Comparison of ENCODE assay signal across 8 cellular contexts in the genomic region with DNA sequence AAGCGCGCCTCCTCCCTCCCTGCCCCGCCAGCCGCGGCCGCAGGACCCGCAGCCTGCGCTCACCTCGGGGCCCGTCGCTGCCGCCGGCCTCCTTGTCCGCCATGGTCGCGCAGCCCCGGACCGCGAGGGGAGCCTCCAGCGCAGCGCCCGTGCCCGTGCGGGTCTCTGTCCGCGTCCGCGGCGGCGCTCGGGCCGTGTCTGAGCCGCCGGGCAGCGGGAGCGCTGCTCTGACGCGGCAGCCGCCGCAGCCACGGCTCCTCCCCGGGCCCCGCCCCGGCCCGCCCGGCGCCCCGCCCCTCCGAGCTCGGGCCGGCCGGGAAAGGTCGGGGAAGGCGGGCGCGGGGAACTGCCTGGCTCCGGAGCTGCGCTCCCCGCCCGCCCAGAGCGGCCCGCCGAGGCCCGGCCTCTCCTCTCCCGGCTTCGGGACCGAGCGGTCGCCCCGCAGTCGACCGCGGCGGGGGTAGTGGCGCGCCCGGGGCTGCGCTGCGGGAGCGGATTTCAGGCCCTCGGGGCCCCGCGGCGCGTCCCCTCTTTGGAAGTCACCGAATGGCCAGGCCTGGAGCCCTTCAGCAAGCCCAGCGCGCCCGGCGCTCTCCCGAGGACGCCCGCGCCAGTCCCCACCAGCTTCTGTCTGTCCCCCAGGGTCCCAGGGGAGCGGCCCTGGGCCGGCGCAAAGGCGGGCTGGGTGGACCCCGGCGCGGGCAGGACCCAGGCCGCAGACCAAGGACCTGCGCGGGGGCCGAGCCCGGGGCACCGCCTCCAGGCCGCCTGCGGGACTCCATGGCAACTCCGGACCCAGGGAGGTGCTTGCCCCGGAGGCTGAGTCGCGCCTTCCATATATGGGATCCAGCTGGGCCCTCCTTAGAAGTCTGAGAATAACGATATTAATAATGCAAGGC. TPM values are rescaled to one million over a fixed set of nuclear protein-coding genes. Genes with fewer than 3 reads are reported as not detected.
DNase-seq lines count a peak whose midpoint lies in the region; ATAC-seq and TF ChIP-seq lines count a peak whose summit lies in the region.

Gene HSPA12A, minus strand, starts transcription at position 200 of the 899 bp plus-strand sequence. Its CDS starts 97 bp downstream, at position 103.

- TF ChIP-seq CTCF in esophagus squamous epithelium (IDR thresholded peaks at IDR 0.05) = no peak

- peak within 1 kb of the TSS; percentile 48 for H3K4me3 Mint-ChIP-seq in activated T-cell treated with anti-CD3 and anti-CD28 coated beads, Interleukin-2, amount 50 U/mL, for 24 hours
- peak within 1 kb of the TSS; percentile 61 to 67 for H3K4me3 Mint-ChIP-seq in stimulated activated naive B cell treated with anti-CD40 and anti-IgM and Interleukin-4, amounts not matched to agents 10 μg/mL and 1 μg/mL and 100 μg/mL, for 72 hours

- TF ChIP-seq POLR2A in esophagus squamous epithelium (IDR thresholded peaks at IDR 0.05) = peak in 2 of 4 donors; percentile 66 to 77

- H3K27ac ChIP-seq in esophagus squamous epithelium = peak within 1 kb of the TSS; percentile 75 to 95 (median 91)

- H3K9me3 ChIP-seq in esophagus squamous epithelium = no peaks in the 10 kb centered on the region

- no peaks in the 10 kb centered on the region for H3K36me3 ChIP-seq in esophagus squamous epithelium

- DNase-seq in activated gamma-delta T cell treated with anti-CD3 and anti-CD28 coated beads, Interleukin-2, amount 50 U/mL, for 16 hours (ENCODE audit: low read depth) = peak; percentile 7
- DNase-seq in activated gamma-delta T cell treated with Interleukin-2 at 50 U/mL for 16 hours (no peak), NCI-H460 (ENCODE audit: extremely low read depth, low read depth) (peak; percentile 64), esophagus squamous epithelium (lab: John Stamatoyannopoulos, UW) (no peak), mucosa of gallbladder (ENCODE audit: low spot score) (peak; percentile 73)
- DNase-seq in activated T-cell treated with anti-CD3 and anti-CD28 coated beads, Interleukin-2, amount 50 U/mL, for 24 hours = peak; percentile 78
- peak; percentile 18 for DNase-seq in stimulated activated naive B cell treated with anti-CD40 and anti-IgM and Interleukin-4, amounts not matched to agents 10 μg/mL and 1 μg/mL and 100 μg/mL, for 72 hours

- peak; percentile 93 for ATAC-seq in HG02870 (IDR thresholded peaks at IDR 0.05; ENCODE audit: unreplicated experiment)
- ATAC-seq in stimulated activated naive B cell treated with anti-CD40 and anti-IgM and Interleukin-4, amounts not matched to agents 10 μg/mL and 1 μg/mL and 100 μg/mL, for 72 hours (replicated peaks) = peak; percentile 84 to 88

- peaks cover 81% of the 10 kb centered on the region for H3K27me3 Mint-ChIP-seq in activated T-cell treated with anti-CD3 and anti-CD28 coated beads, Interleukin-2, amount 50 U/mL, for 24 hours
- H3K27me3 Mint-ChIP-seq in stimulated activated naive B cell treated with anti-CD40 and anti-IgM and Interleukin-4, amounts not matched to agents 10 μg/mL and 1 μg/mL and 100 μg/mL, for 72 hours = peaks cover 55 to 73% of the 10 kb centered on the region in 2 donors

- H3K9me3 Mint-ChIP-seq in activated T-cell treated with anti-CD3 and anti-CD28 coated beads, Interleukin-2, amount 50 U/mL, for 24 hours = no peaks in the 10 kb centered on the region
- peaks cover 3% of the 10 kb centered on the region in 2 donors for H3K9me3 Mint-ChIP-seq in stimulated activated naive B cell treated with anti-CD40 and anti-IgM and Interleukin-4, amounts not matched to agents 10 μg/mL and 1 μg/mL and 100 μg/mL, for 72 hours

- no peaks in the 10 kb centered on the region for H3K36me3 Mint-ChIP-seq in activated T-cell treated with anti-CD3 and anti-CD28 coated beads, Interleukin-2, amount 50 U/mL, for 24 hours (ENCODE audit: low read depth)
- H3K36me3 Mint-ChIP-seq in stimulated activated naive B cell treated with anti-CD40 and anti-IgM and Interleukin-4, amounts not matched to agents 10 μg/mL and 1 μg/mL and 100 μg/mL, for 72 hours = peaks cover 0 to 3% of the 10 kb centered on the region in 2 donors

- H3K27ac Mint-ChIP-seq in activated T-cell treated with anti-CD3 and anti-CD28 coated beads, Interleukin-2, amount 50 U/mL, for 24 hours = no peak within 1 kb of the TSS
- H3K27ac Mint-ChIP-seq in stimulated activated naive B cell treated with anti-CD40 and anti-IgM and Interleukin-4, amounts not matched to agents 10 μg/mL and 1 μg/mL and 100 μg/mL, for 72 hours = no peak within 1 kb of the TSS

- peak within 1 kb of the TSS; percentile 56 to 97 (median 82) for H3K4me3 ChIP-seq in esophagus squamous epithelium

- H3K27me3 ChIP-seq in esophagus squamous epithelium = peaks cover 0 to 66% (median 0%) of the 10 kb centered on the region in 4 donors

- intact Hi-C loops in esophagus squamous epithelium (cut with DNase I) = no loop called here

- H3K4me1 Mint-ChIP-seq in activated T-cell treated with anti-CD3 and anti-CD28 coated beads, Interleukin-2, amount 50 U/mL, for 24 hours (ENCODE audit: low read depth) = peaks cover 7% of the 10 kb centered on the region
- H3K4me1 Mint-ChIP-seq in stimulated activated naive B cell treated with anti-CD40 and anti-IgM and Interleukin-4, amounts not matched to agents 10 μg/mL and 1 μg/mL and 100 μg/mL, for 72 hours = peaks cover 7 to 10% of the 10 kb centered on the region in 2 donors

- WGBS in esophagus squamous epithelium, 2 donors = 0% methylated on average over 7 of the region's 114 CpGs; no CpG with 5 or more reads in 1 of the 2 donors

- H3K4me1 ChIP-seq in esophagus squamous epithelium = peaks cover 14 to 24% (median 15%) of the 10 kb centered on the region in 3 donors

RNA-seq across cellular contexts. Expression of gene HSPA12A, which starts in this region (rescaled TPM):
- total RNA-seq in NCI-H460 (2014; rRNA removed; shearing (Covaris generic)) = 10.0 and 10.6 TPM in 2 replicates
- 16.0 and 31.8 TPM in 2 replicates for polyA plus RNA-seq in NCI-H460 (2014; cell fraction: nucleus; rRNA removed)
- total RNA-seq in esophagus squamous epithelium (1 to 10 TPM; 1.9 to 5.9 (median 2.3) TPM), mucosa of gallbladder (16.5 TPM)

Comparison
In these comparisons a context has a peak if more than half of its experiments do, and no peak if none do; other contexts are left out.
1. DNase-seq: peak in activated gamma-delta T cell treated with anti-CD3 and anti-CD28 coated beads, Interleukin-2, amount 50 U/mL, for 16 hours (single experiment), NCI-H460 (single experiment), activated T-cell treated with anti-CD3 and anti-CD28 coated beads, Interleukin-2, amount 50 U/mL, for 24 hours (single experiment), mucosa of gallbladder (single experiment) and stimulated activated naive B cell treated with anti-CD40 and anti-IgM and Interleukin-4, amounts not matched to agents 10 μg/mL and 1 μg/mL and 100 μg/mL, for 72 hours (single experiment); none in activated gamma-delta T cell treated with Interleukin-2 at 50 U/mL for 16 hours (single experiment) and esophagus squamous epithelium (single experiment).